ENCODE assay signal across 10 cellular contexts in genomic region chr5:132073231-132074013, GRCh38. TPM values are rescaled to one million over a fixed set of nuclear protein-coding genes. Genes with fewer than 3 reads are reported as not detected.
DNase-seq lines count a peak whose midpoint lies in the region; ATAC-seq and TF ChIP-seq lines count a peak whose summit lies in the region.
"Had no signal": no experiment of that assay in that cellular context is flagged by ENCODE, and none has a peak within 500 bp of the region (broad histone marks: within the 10 kb centered on the region; RNA-seq: fewer than 3 reads in every experiment).

TSS of gene CSF2 (plus strand) at chr5:132073789. CDS start at chr5:132073824, 35 bp downstream.

- peaks cover 0 to 91% (median 0%) of the 10 kb centered on the region in 11 experiments; a peak in 9 of 22 replicates for H3K27me3 ChIP-seq in BLaER1 treated with 17β-estradiol and CSF1 and Interleukin-3, amounts not matched to agents 10 nM and 100 nM
- no peaks in the 10 kb centered on the region for H3K27me3 ChIP-seq in tibial artery
- H3K27me3 ChIP-seq: hepatocyte had no signal

- peak within 1 kb of the TSS; percentile 2 to 71 (median 40); a peak in 18 of 22 replicates for H3K4me2 ChIP-seq in BLaER1 treated with 17β-estradiol and CSF1 and Interleukin-3, amounts not matched to agents 10 nM and 100 nM
- H3K4me2 ChIP-seq: hepatocyte had no signal

- no peak within 1 kb of the TSS for H3K4me3 ChIP-seq in BLaER1 treated with 17β-estradiol and CSF1 and Interleukin-3, amounts not matched to agents 10 nM and 100 nM
- no peak within 1 kb of the TSS for H3K4me3 ChIP-seq in tibial artery
- H3K4me3 ChIP-seq: hepatocyte had no signal

- no peaks in the 10 kb centered on the region for H3K27me3 Mint-ChIP-seq in activated T-helper 17 cell treated with anti-CD3 and anti-CD28 coated beads, Interleukin-2, amount 50 U/mL, for 72 hours

- H4K20me1 ChIP-seq in BLaER1 treated with 17β-estradiol and CSF1 and Interleukin-3, amounts not matched to agents 10 nM and 100 nM: peaks cover 0 to 81% (median 0%) of the 10 kb centered on the region in 11 experiments; a peak in 5 of 22 replicates

- H3K9me3 ChIP-seq in BLaER1 treated with 17β-estradiol and CSF1 and Interleukin-3, amounts not matched to agents 10 nM and 100 nM (replicated peaks in 1 of 11): no peaks in the 10 kb centered on the region
- no peaks in the 10 kb centered on the region for H3K9me3 ChIP-seq in tibial artery

- H3K36me3 ChIP-seq in BLaER1 treated with 17β-estradiol and CSF1 and Interleukin-3, amounts not matched to agents 10 nM and 100 nM: no peaks in the 10 kb centered on the region
- H3K36me3 ChIP-seq in tibial artery: no peaks in the 10 kb centered on the region

- TF ChIP-seq CTCF in tibial artery (IDR thresholded peaks at IDR 0.05): no peak

- peaks cover 33% of the 10 kb centered on the region for H3K36me3 Mint-ChIP-seq in activated T-helper 17 cell treated with anti-CD3 and anti-CD28 coated beads, Interleukin-2, amount 50 U/mL, for 72 hours (ENCODE audit: low read depth)

- H3K4me1 Mint-ChIP-seq in activated T-helper 17 cell treated with anti-CD3 and anti-CD28 coated beads, Interleukin-2, amount 50 U/mL, for 72 hours: peaks cover 30% of the 10 kb centered on the region

- ATAC-seq in activated T-helper 17 cell treated with anti-CD3 and anti-CD28 coated beads, Interleukin-2, amount 50 U/mL, for 72 hours (replicated peaks): peak; percentile 57
- ATAC-seq in HG03196 (IDR thresholded peaks at IDR 0.05; ENCODE audit: unreplicated experiment): no peak
- ATAC-seq in HG02840 (IDR thresholded peaks at IDR 0.05; ENCODE audit: low FRiP score, unreplicated experiment): no peak

- H3K9ac ChIP-seq in BLaER1 treated with 17β-estradiol and CSF1 and Interleukin-3, amounts not matched to agents 10 nM and 100 nM: no peak within 1 kb of the TSS

- peak; percentile 84 for DNase-seq in HPDE6-E6E7 (ENCODE audit: extremely low spot score)
- DNase-seq in kidney tubule cell (ENCODE audit: low spot score): peak; percentile 90
- DNase-seq in tibial artery: no peak
- no peak for DNase-seq in NCI-H146 (lab: John Stamatoyannopoulos, UW)
- DNase-seq: central memory CD4-positive, alpha-beta T cell had no signal

- intact Hi-C loops in tibial artery (cut with DNase I; ENCODE audit: low total_unique reads): no loop called here

- H3K27ac ChIP-seq in BLaER1 treated with 17β-estradiol and CSF1 and Interleukin-3, amounts not matched to agents 10 nM and 100 nM: no peak within 1 kb of the TSS
- H3K27ac ChIP-seq in tibial artery: no peak within 1 kb of the TSS
- H3K27ac ChIP-seq: hepatocyte had no signal

- H3K4me3 Mint-ChIP-seq in activated T-helper 17 cell treated with anti-CD3 and anti-CD28 coated beads, Interleukin-2, amount 50 U/mL, for 72 hours: peak within 1 kb of the TSS; percentile 75

- H3K27ac Mint-ChIP-seq in activated T-helper 17 cell treated with anti-CD3 and anti-CD28 coated beads, Interleukin-2, amount 50 U/mL, for 72 hours: peak within 1 kb of the TSS; percentile 61

- H3K9me3 Mint-ChIP-seq in activated T-helper 17 cell treated with anti-CD3 and anti-CD28 coated beads, Interleukin-2, amount 50 U/mL, for 72 hours: no peaks in the 10 kb centered on the region

- peaks cover 32 to 58% (median 51%) of the 10 kb centered on the region in 10 experiments for H3K4me1 ChIP-seq in BLaER1 treated with 17β-estradiol and CSF1 and Interleukin-3, amounts not matched to agents 10 nM and 100 nM
- H3K4me1 ChIP-seq in tibial artery: no peaks in the 10 kb centered on the region

RNA-seq across cellular contexts. Expression of gene CSF2, which starts in this region (rescaled TPM):
- total RNA-seq in activated T-helper 17 cell treated with anti-CD3 and anti-CD28 coated beads, Interleukin-2, amount 50 U/mL, for 72 hours: 100 to 1,000 TPM in 1 of 2 donors, 10 to 100 TPM in 1; 14.6 to 159 TPM
- total RNA-seq: hepatocyte had no signal

Comparison
In these comparisons a context has a peak if more than half of its experiments do, and no peak if none do; other contexts are left out.
1. DNase-seq: peak in HPDE6-E6E7 (single experiment) and kidney tubule cell (single experiment); none in tibial artery (0 of 2) and NCI-H146 (single experiment).